ENCODE assay signal across 9 cellular contexts in the genomic region with DNA sequence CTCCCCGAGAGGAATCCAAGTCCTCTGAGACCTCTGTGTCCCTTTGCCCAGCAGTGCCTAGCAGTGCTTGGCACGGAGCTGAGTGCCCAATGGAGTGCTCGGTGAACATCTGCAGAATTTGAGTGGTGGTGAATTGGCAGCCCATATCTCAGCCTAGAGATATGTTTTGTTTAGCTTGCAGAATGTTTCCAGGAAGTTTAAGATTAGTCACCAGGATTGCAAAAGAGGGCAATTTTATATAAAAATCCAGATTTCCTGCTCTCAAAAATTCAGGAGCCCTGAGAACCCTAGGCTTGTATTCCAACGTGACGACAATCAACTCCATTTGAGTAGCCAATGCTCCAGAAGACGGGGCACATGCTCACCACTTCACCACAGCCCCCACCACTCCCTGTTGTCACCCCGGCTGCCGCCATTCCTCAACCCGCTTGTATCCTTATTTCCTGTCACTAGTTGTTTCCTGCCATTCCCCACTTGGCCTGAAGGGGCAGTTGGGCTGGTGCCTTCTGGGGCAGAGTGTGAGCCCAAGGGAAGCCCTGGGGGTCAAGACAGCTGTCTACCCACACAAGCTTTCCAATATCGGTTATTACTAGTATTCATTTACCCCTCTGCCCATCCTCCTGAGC.
DNase-seq lines count a peak whose midpoint lies in the region; ATAC-seq and TF ChIP-seq lines count a peak whose summit lies in the region.
"Had no signal": no experiment of that assay in that cellular context is flagged by ENCODE, and none has a peak within 500 bp of the region (broad histone marks: within the 10 kb centered on the region; RNA-seq: fewer than 3 reads in every experiment).

No MANE protein-coding gene starts in this region.

- no peaks in the 10 kb centered on the region for H3K36me3 Mint-ChIP-seq in neural crest cell (ENCODE audit: low read depth)

- H3K4me3 ChIP-seq in GM12865 (ENCODE audit: low read depth, low read length) (no peak overlapping the region), MG63 (no peak overlapping the region)
- H3K4me3 ChIP-seq: PC-9 had no signal

- ATAC-seq in GM19023 (IDR thresholded peaks at IDR 0.05; ENCODE audit: unreplicated experiment): no peak

- no peaks in the 10 kb centered on the region for H3K27me3 Mint-ChIP-seq in neural crest cell (ENCODE audit: low read depth)

- H3K4me3 Mint-ChIP-seq in neural crest cell: no peak overlapping the region

- H3K27me3 ChIP-seq in MG63: no peaks in the 10 kb centered on the region

- no peaks in the 10 kb centered on the region for H3K36me3 ChIP-seq in MG63

- H3K27ac Mint-ChIP-seq in neural crest cell (ENCODE audit: unreplicated experiment): no peak overlapping the region

- H3K4me1 Mint-ChIP-seq in neural crest cell: no peaks in the 10 kb centered on the region

- peak; percentile 6 for DNase-seq in GM12865 (ENCODE audit: low read depth)
- DNase-seq in MG63: peak; percentile 42
- peak; percentile 60 for DNase-seq in dermis blood vessel endothelial cell
- DNase-seq in neural crest cell (ENCODE audit: low read depth, low spot score): peak; percentile 11
- no peak for DNase-seq in NCI-H2107 treated with DMSO at 0.1 percent for 48 hours (lab: John Stamatoyannopoulos, UW; ENCODE audit: unreplicated experiment)
- DNase-seq in NCI-H2029 treated with DMSO at 0.1 percent for 48 hours (lab: John Stamatoyannopoulos, UW): no peak
- DNase-seq: activated T-cell treated with anti-CD3 and anti-CD28 coated beads for 4 hours had no signal

- TF ChIP-seq CTCF in GM12865 (IDR thresholded peaks at IDR 0.05; ENCODE audit: insufficient read depth, low read depth, low read length, missing control alignments) (peak; percentile 23), neural crest cell (conservative IDR thresholded peaks at IDR 0.05) (peak; percentile 30)

- no peaks in the 10 kb centered on the region for H3K9me3 ChIP-seq in MG63

- H3K9me3 Mint-ChIP-seq in neural crest cell: peaks cover 6% of the 10 kb centered on the region

Comparison
In these comparisons a context has a peak if more than half of its experiments do, and no peak if none do; other contexts are left out.
1. DNase-seq: peak in GM12865 (single experiment), MG63 (single experiment), dermis blood vessel endothelial cell (single experiment) and neural crest cell (single experiment); none in NCI-H2107 treated with DMSO at 0.1 percent for 48 hours (single experiment) and NCI-H2029 treated with DMSO at 0.1 percent for 48 hours (single experiment).